ENCODE assay signal across 1 cellular context in the genomic region with DNA sequence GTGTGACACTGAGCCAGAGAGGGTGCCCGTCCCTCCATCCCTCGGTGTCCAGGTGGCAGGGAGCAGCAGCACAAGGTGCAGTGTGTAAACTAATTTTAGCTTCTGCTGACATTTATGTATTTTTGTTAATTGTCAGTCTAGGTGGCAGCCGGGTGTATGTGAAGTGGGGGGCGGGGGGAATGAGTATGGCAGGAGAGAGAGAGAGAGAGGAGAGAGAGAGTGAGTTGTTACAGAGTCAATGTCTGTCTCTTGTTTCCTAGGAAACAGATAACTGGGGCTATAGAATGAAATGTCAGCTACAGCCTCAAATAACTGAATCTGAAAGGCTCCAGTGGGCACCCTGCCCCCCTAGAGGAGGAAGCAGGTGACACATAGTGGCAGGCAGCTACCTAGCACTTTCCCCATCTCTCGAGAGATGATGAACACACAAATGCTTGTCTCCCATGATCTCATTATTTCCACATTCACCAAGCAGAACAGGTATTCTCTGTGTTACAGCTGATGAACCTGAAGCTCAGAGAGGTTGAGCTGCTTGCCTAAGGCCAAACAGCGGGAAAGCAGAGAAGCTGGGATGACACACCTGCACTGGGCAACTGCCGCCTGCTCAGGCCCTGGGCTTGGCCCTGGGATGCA.
TF ChIP-seq lines count a peak whose summit lies in the region.

No MANE protein-coding gene starts in this region.

TF ChIP-seq in GM23338, 12 proteins besides CTCF, POLR2A, EP300 and RAD21:
- TF ChIP-seq REST (IDR thresholded peaks at IDR 0.05; ENCODE audit: unreplicated experiment) (no peak), JUNB (IDR thresholded peaks at IDR 0.05; ENCODE audit: unreplicated experiment) (no peak), ZNF114 (CRISPR knock-in tag; IDR thresholded peaks at IDR 0.05) (no peak), ZNF331 (CRISPR knock-in tag; IDR thresholded peaks at IDR 0.05; ENCODE audit: low read depth) (no peak), STAT1 (IDR thresholded peaks at IDR 0.05; ENCODE audit: unreplicated experiment) (no peak), CREB1 (CRISPR knock-in tag; IDR thresholded peaks at IDR 0.05; ENCODE audit: low read depth) (no peak), NANOG (IDR thresholded peaks at IDR 0.05; ENCODE audit: borderline replicate concordance) (no peak), EZH2 (IDR thresholded peaks at IDR 0.05; ENCODE audit: low read depth, unreplicated experiment) (no peak), EZH2phosphoT487 (IDR thresholded peaks at IDR 0.05; ENCODE audit: unreplicated experiment) (no peak), POLR2AphosphoS5 (IDR thresholded peaks at IDR 0.05; ENCODE audit: low read depth) (no peak)
- TF ChIP-seq, protein P1, sequence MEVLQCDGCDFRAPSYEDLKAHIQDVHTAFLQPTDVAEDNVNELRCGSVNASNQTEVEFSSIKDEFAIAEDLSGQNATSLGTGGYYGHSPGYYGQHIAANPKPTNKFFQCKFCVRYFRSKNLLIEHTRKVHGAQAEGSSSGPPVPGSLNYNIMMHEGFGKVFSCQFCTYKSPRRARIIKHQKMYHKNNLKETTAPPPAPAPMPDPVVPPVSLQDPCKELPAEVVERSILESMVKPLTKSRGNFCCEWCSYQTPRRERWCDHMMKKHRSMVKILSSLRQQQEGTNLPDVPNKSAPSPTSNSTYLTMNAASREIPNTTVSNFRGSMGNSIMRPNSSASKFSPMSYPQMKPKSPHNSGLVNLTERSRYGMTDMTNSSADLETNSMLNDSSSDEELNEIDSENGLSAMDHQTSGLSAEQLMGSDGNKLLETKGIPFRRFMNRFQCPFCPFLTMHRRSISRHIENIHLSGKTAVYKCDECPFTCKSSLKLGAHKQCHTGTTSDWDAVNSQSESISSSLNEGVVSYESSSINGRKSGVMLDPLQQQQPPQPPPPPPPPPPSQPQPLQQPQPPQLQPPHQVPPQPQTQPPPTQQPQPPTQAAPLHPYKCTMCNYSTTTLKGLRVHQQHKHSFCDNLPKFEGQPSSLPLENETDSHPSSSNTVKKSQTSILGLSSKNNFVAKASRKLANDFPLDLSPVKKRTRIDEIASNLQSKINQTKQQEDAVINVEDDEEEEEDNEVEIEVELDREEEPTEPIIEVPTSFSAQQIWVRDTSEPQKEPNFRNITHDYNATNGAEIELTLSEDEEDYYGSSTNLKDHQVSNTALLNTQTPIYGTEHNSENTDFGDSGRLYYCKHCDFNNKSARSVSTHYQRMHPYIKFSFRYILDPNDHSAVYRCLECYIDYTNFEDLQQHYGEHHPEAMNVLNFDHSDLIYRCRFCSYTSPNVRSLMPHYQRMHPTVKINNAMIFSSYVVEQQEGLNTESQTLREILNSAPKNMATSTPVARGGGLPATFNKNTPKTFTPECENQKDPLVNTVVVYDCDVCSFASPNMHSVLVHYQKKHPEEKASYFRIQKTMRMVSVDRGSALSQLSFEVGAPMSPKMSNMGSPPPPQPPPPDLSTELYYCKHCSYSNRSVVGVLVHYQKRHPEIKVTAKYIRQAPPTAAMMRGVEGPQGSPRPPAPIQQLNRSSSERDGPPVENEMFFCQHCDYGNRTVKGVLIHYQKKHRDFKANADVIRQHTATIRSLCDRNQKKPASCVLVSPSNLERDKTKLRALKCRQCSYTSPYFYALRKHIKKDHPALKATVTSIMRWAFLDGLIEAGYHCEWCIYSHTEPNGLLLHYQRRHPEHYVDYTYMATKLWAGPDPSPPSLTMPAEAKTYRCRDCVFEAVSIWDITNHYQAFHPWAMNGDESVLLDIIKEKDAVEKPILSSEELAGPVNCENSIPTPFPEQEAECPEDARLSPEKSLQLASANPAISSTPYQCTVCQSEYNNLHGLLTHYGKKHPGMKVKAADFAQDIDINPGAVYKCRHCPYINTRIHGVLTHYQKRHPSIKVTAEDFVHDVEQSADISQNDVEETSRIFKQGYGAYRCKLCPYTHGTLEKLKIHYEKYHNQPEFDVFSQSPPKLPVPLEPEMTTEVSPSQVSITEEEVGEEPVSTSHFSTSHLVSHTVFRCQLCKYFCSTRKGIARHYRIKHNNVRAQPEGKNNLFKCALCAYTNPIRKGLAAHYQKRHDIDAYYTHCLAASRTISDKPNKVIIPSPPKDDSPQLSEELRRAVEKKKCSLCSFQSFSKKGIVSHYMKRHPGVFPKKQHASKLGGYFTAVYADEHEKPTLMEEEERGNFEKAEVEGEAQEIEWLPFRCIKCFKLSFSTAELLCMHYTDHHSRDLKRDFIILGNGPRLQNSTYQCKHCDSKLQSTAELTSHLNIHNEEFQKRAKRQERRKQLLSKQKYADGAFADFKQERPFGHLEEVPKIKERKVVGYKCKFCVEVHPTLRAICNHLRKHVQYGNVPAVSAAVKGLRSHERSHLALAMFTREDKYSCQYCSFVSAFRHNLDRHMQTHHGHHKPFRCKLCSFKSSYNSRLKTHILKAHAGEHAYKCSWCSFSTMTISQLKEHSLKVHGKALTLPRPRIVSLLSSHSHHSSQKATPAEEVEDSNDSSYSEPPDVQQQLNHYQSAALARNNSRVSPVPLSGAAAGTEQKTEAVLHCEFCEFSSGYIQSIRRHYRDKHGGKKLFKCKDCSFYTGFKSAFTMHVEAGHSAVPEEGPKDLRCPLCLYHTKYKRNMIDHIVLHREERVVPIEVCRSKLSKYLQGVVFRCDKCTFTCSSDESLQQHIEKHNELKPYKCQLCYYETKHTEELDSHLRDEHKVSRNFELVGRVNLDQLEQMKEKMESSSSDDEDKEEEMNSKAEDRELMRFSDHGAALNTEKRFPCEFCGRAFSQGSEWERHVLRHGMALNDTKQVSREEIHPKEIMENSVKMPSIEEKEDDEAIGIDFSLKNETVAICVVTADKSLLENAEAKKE (CRISPR knock-in tag; IDR thresholded peaks at IDR 0.05): no peak
- TF ChIP-seq, protein P2, sequence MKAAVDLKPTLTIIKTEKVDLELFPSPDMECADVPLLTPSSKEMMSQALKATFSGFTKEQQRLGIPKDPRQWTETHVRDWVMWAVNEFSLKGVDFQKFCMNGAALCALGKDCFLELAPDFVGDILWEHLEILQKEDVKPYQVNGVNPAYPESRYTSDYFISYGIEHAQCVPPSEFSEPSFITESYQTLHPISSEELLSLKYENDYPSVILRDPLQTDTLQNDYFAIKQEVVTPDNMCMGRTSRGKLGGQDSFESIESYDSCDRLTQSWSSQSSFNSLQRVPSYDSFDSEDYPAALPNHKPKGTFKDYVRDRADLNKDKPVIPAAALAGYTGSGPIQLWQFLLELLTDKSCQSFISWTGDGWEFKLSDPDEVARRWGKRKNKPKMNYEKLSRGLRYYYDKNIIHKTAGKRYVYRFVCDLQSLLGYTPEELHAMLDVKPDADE (IDR thresholded peaks at IDR 0.05): no peak
